In the genomic region with DNA sequence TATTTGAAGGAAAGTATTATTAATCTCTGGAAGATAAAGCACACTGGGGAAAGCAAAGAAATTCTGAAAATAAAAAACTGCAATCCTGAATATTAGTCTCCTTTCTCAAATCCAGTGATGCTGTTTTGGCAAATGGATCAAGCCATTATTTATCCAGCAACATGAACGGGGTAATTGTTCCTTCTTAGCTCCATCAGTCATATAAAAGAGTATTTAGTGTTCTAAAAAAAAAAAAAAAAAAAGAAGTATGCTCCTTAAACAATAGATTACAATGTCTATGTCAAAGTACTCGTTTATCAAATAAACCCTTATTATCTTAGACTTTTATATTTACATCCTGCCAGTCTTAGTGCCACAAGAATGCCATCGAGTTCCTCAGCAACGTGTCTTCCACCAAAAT, we compare ENCODE assay signal across 1 cellular context.
TF ChIP-seq lines count a peak whose summit lies in the region.

No MANE protein-coding gene starts in this region.

TF ChIP-seq in H1, 55 proteins besides CTCF, POLR2A, EP300 and RAD21 (continued from another document):
- TF ChIP-seq, protein P1, sequence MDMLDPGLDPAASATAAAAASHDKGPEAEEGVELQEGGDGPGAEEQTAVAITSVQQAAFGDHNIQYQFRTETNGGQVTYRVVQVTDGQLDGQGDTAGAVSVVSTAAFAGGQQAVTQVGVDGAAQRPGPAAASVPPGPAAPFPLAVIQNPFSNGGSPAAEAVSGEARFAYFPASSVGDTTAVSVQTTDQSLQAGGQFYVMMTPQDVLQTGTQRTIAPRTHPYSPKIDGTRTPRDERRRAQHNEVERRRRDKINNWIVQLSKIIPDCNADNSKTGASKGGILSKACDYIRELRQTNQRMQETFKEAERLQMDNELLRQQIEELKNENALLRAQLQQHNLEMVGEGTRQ (IDR thresholded peaks at IDR 0.05; ENCODE audit: low read length) = no peak
- no peak for TF ChIP-seq JUN (IDR thresholded peaks at IDR 0.05; ENCODE audit: low read depth, low read length)
- TF ChIP-seq KDM5A (IDR thresholded peaks at IDR 0.05; ENCODE audit: low read length) = no peak
- no peak for TF ChIP-seq TBP (IDR thresholded peaks at IDR 0.05; ENCODE audit: low read depth, low read length)
